Comparison of ENCODE assay signal across 7 cellular contexts in genomic region chr5:103259705-103260355, GRCh38. TPM values are rescaled to one million over a fixed set of nuclear protein-coding genes. Genes with fewer than 3 reads are reported as not detected.
DNase-seq lines count a peak whose midpoint lies in the region; TF ChIP-seq lines count a peak whose summit lies in the region.

No MANE protein-coding gene starts in this region.

- peak overlapping the region; percentile 77 for H3K4me3 Mint-ChIP-seq in activated CD4-positive, alpha-beta memory T cell treated with anti-CD3 and anti-CD28 coated beads for 36 hours
- H3K4me3 Mint-ChIP-seq in neural crest cell = peak overlapping the region; percentile 95

- H3K9me3 Mint-ChIP-seq in activated CD4-positive, alpha-beta memory T cell treated with anti-CD3 and anti-CD28 coated beads for 36 hours = no peaks in the 10 kb centered on the region
- no peaks in the 10 kb centered on the region for H3K9me3 Mint-ChIP-seq in neural crest cell

- H3K4me1 ChIP-seq in HUES6 (ENCODE audit: control insufficient read depth, insufficient read depth, low read length) = peaks cover 12% of the 10 kb centered on the region

- H3K36me3 ChIP-seq in HUES6 (ENCODE audit: control insufficient read depth, insufficient read depth, low read length) = no peaks in the 10 kb centered on the region

- H3K4me1 Mint-ChIP-seq in activated CD4-positive, alpha-beta memory T cell treated with anti-CD3 and anti-CD28 coated beads for 36 hours (ENCODE audit: low read depth) = peaks cover 27% of the 10 kb centered on the region
- peaks cover 66% of the 10 kb centered on the region for H3K4me1 Mint-ChIP-seq in neural crest cell

- H3K9ac ChIP-seq in HUES6 (ENCODE audit: low read length) = peak overlapping the region; percentile 75

- DNase-seq in EL (peak; percentile 62), fibroblast of the aortic adventitia (ENCODE audit: low read depth) (peak; percentile 47), neural crest cell (ENCODE audit: low read depth, low spot score) (no peak), NCI-H446 treated with DMSO at 0.1 percent for 48 hours (lab: John Stamatoyannopoulos, UW) (no peak), DMS153 treated with DMSO at 0.1 percent for 48 hours (lab: John Stamatoyannopoulos, UW; ENCODE audit: unreplicated experiment) (no peak)
- DNase-seq in activated CD4-positive, alpha-beta memory T cell treated with anti-CD3 and anti-CD28 coated beads for 36 hours = no peak

- H3K27me3 ChIP-seq in HUES6 (ENCODE audit: control insufficient read depth, insufficient read depth, low read length) = no peaks in the 10 kb centered on the region

- POLR2A ChIA-PET in activated CD4-positive, alpha-beta memory T cell treated with anti-CD3 and anti-CD28 coated beads for 36 hours (lab: Charles Lee) = interaction anchor here (0.9 to 1.9 kb wide), 3 partner anchors 8 to 140 kb away, joined by 3 to 9 read pairs (median 3); partner anchors contain the start of genes GIN1 and PPIP5K2

- CTCF ChIA-PET in activated CD4-positive, alpha-beta memory T cell treated with anti-CD3 and anti-CD28 coated beads for 36 hours (lab: Charles Lee) = interaction anchor here (2.1 to 2.6 kb wide), 2 partner anchors 35 to 215 kb away, joined by 11 to 13 read pairs; no protein-coding TSS in a partner anchor

- no peaks in the 10 kb centered on the region for H3K9me3 ChIP-seq in HUES6 (ENCODE audit: control insufficient read depth, insufficient read depth, low read depth, low read length)

- H3K27ac ChIP-seq in HUES6 (ENCODE audit: low read depth, low read length) = no peak overlapping the region

- H3K27me3 Mint-ChIP-seq in activated CD4-positive, alpha-beta memory T cell treated with anti-CD3 and anti-CD28 coated beads for 36 hours = peaks cover 5% of the 10 kb centered on the region
- no peaks in the 10 kb centered on the region for H3K27me3 Mint-ChIP-seq in neural crest cell (ENCODE audit: low read depth)

- H3K27ac Mint-ChIP-seq in activated CD4-positive, alpha-beta memory T cell treated with anti-CD3 and anti-CD28 coated beads for 36 hours = peak overlapping the region; percentile 7
- H3K27ac Mint-ChIP-seq in neural crest cell (ENCODE audit: unreplicated experiment) = peak overlapping the region; percentile 96

- H3K4me3 ChIP-seq in HUES6 (ENCODE audit: low read depth, low read length) = peak overlapping the region; percentile 95
- H3K4me3 ChIP-seq in fibroblast of the aortic adventitia (ENCODE audit: low read depth, low read length) = peak overlapping the region; percentile 86

- H3K36me3 Mint-ChIP-seq in activated CD4-positive, alpha-beta memory T cell treated with anti-CD3 and anti-CD28 coated beads for 36 hours = no peaks in the 10 kb centered on the region
- no peaks in the 10 kb centered on the region for H3K36me3 Mint-ChIP-seq in neural crest cell (ENCODE audit: low read depth)

- TF ChIP-seq CTCF in fibroblast of the aortic adventitia (IDR thresholded peaks at IDR 0.05; ENCODE audit: insufficient read depth, low read length) = peak; percentile 8
- TF ChIP-seq CTCF in neural crest cell (conservative IDR thresholded peaks at IDR 0.05) = no peak

- intact Hi-C loops in activated CD4-positive, alpha-beta memory T cell treated with anti-CD3 and anti-CD28 coated beads for 36 hours (cut with micrococcal nuclease) = loop anchor here (2.0 to 10.0 kb wide), 2 partner anchors 305 to 505 kb away; partner anchors contain the start of genes NUDT12 and PAM

RNA-seq across cellular contexts. Expression of gene MACIR, which starts 1.3 kb away (rescaled TPM):
- total RNA-seq in activated CD4-positive, alpha-beta memory T cell treated with anti-CD3 and anti-CD28 coated beads for 36 hours = 1 to 10 TPM; 6.6 to 7.4 TPM
- total RNA-seq in fibroblast of the aortic adventitia (ENCODE audit: low replicate concordance) (7.1 and 13.8 TPM in 2 replicates), neural crest cell (25.7 and 27.2 TPM in 2 replicates)

Comparison
In these comparisons a context has a peak if more than half of its experiments do, and no peak if none do; other contexts are left out.
1. DNase-seq: peak in EL (single experiment) and fibroblast of the aortic adventitia (single experiment); none in activated CD4-positive, alpha-beta memory T cell treated with anti-CD3 and anti-CD28 coated beads for 36 hours (single experiment), neural crest cell (single experiment), NCI-H446 treated with DMSO at 0.1 percent for 48 hours (single experiment) and DMS153 treated with DMSO at 0.1 percent for 48 hours (single experiment).